In the genomic region with DNA sequence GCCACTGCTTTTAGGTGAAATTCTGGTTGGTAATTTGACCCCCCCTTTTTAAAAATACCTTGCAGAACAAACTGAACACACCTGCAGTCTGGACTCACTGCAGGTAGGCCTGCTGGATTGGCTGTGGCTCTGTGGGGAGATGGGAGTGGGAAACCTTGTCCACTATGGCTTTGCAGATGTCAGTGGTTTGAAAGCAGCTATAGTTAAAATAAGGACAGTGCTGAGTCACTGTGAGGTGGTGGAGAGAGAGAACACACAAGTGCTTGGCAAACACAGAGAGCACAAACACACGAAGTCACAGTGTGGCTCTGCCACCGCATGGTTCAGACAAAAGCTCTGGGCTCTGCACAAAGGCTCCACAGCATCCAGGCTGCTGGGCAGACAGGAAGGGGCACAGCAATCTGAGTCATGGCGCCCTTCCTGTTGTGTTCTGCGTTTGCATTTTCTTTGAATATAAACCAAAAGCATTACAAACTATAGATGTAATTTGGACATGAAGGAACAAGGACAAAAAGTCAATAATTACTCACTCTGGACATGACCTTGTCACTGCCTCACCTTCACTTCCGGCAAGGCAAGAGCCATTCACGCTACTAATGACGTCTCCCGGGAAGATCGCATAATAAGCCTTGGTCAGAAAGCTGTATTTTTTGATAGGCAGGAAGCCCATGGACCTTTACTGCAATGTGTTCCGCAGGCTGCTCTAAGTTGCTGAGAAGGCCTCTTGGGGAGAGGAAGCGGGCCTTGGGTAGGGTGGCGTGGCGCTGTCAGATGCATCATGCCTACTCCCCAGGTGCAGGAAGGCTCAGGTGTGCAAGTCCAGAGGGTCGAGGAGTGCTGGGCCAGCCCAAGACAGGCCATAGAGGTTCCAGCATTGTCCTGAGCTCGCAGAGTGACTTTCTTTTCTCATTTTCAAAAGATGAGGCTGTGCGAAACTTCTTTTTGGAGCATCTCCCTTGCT, we compare ENCODE assay signal across 8 cellular contexts.
A peak's percentile ranks its signal among the peaks of the same experiment; 100 is the strongest.
DNase-seq lines count a peak whose midpoint lies in the region; ATAC-seq and TF ChIP-seq lines count a peak whose summit lies in the region.

No MANE protein-coding gene starts in this region.

- POLR2A ChIA-PET in activated CD8-positive, alpha-beta T cell treated with anti-CD3 and anti-CD28 coated beads, Interleukin-2, amount 10 ng/mL, durations not matched to agents 7 days and 5 days (lab: Charles Lee), result no interaction called here

- CTCF ChIA-PET in activated CD8-positive, alpha-beta T cell treated with anti-CD3 and anti-CD28 coated beads, Interleukin-2, amount 10 ng/mL, durations not matched to agents 7 days and 5 days (lab: Charles Lee), result interaction anchor here (2.1 kb wide), 1 partner anchor 25 kb away, joined by 5 read pairs; no protein-coding TSS in a partner anchor

- H3K27me3 ChIP-seq in Loucy (ENCODE audit: insufficient read depth, low read length, poor library complexity, severe bottlenecking) (no peaks in the 10 kb centered on the region), smooth muscle cell (ENCODE audit: low read depth) (no peaks in the 10 kb centered on the region), gastroesophageal sphincter (peaks cover 31% of the 10 kb centered on the region)

- H3K36me3 Mint-ChIP-seq in activated CD8-positive, alpha-beta T cell treated with anti-CD3 and anti-CD28 coated beads, Interleukin-2, amount 10 ng/mL, durations not matched to agents 7 days and 5 days (ENCODE audit: low read depth), result peaks cover 5% of the 10 kb centered on the region

- WGBS in smooth muscle cell (ENCODE audit: low lambda C conversion rate), result 85% methylated on average over 16 of the region's 16 CpGs
- WGBS in gastroesophageal sphincter (ENCODE audit: low coverage in 1 of 2), 2 donors, result 69 to 80% methylated on average over 6 to 11 of the region's 16 CpGs

- intact Hi-C loops in cardiac septum (cut with DNase I), result loop anchor here (5.0 kb wide), 1 partner anchor 81 kb away; the partner anchor contains the start of gene RASD1

- H3K27ac Mint-ChIP-seq in activated CD8-positive, alpha-beta T cell treated with anti-CD3 and anti-CD28 coated beads, Interleukin-2, amount 10 ng/mL, durations not matched to agents 7 days and 5 days, result peak overlapping the region; percentile 72

- H3K27ac ChIP-seq in smooth muscle cell (ENCODE audit: low read depth) (peak overlapping the region; percentile 63), gastroesophageal sphincter (peak overlapping the region in 1 of 4 donors; percentile 47)

- H4K20me1 ChIP-seq in Loucy (ENCODE audit: insufficient read depth, low read length, poor library complexity, severe bottlenecking), result no peaks in the 10 kb centered on the region
- no peaks in the 10 kb centered on the region for H4K20me1 ChIP-seq in smooth muscle cell (ENCODE audit: low read depth)

- peak overlapping the region; percentile 70 for H2AFZ ChIP-seq in Loucy (ENCODE audit: low read length)
- peak overlapping the region; percentile 31 for H2AFZ ChIP-seq in smooth muscle cell (ENCODE audit: low read depth)

- TF ChIP-seq EP300 in gastroesophageal sphincter (IDR thresholded peaks at IDR 0.05), result no peak

- H3K4me3 ChIP-seq in Loucy (ENCODE audit: low read length, poor library complexity, severe bottlenecking) (no peak overlapping the region), smooth muscle cell (no peak overlapping the region), gastroesophageal sphincter (no peak overlapping the region)

- no peaks in the 10 kb centered on the region for H3K9me3 Mint-ChIP-seq in activated CD8-positive, alpha-beta T cell treated with anti-CD3 and anti-CD28 coated beads, Interleukin-2, amount 10 ng/mL, durations not matched to agents 7 days and 5 days (ENCODE audit: insufficient read depth)

- H3K27me3 Mint-ChIP-seq in activated CD8-positive, alpha-beta T cell treated with anti-CD3 and anti-CD28 coated beads, Interleukin-2, amount 10 ng/mL, durations not matched to agents 7 days and 5 days (ENCODE audit: low read depth), result peaks cover 10% of the 10 kb centered on the region

- H3K4me2 ChIP-seq in Loucy (ENCODE audit: low read depth, low read length, poor library complexity, severe bottlenecking) (peak overlapping the region; percentile 44), smooth muscle cell (no peak overlapping the region)

- TF ChIP-seq POLR2A in gastroesophageal sphincter (IDR thresholded peaks at IDR 0.05), result no peak

- TF ChIP-seq CTCF in AG09319 (IDR thresholded peaks at IDR 0.05; ENCODE audit: low read depth, low read length) (no peak), Loucy (conservative IDR thresholded peaks at IDR 0.05; ENCODE audit: low read length) (no peak), smooth muscle cell (IDR thresholded peaks at IDR 0.05; ENCODE audit: borderline replicate concordance, insufficient read depth, poor library complexity, severe bottlenecking) (no peak), gastroesophageal sphincter (IDR thresholded peaks at IDR 0.05) (no peak)

- peaks cover 55% of the 10 kb centered on the region for H3K4me1 ChIP-seq in Loucy (ENCODE audit: insufficient read depth, low read length, poor library complexity, severe bottlenecking)
- H3K4me1 ChIP-seq in smooth muscle cell (ENCODE audit: low read depth), result no peaks in the 10 kb centered on the region
- H3K4me1 ChIP-seq in gastroesophageal sphincter, result peaks cover 0 to 33% (median 3%) of the 10 kb centered on the region in 3 donors

- DNase-seq in AG09319 (ENCODE audit: extremely low read depth, low read depth), result peak; percentile 34
- DNase-seq in activated CD8-positive, alpha-beta T cell treated with anti-CD3 and anti-CD28 coated beads, Interleukin-2, amount 10 ng/mL, durations not matched to agents 7 days and 5 days, result peak; percentile 45
- peak; percentile 74 for DNase-seq in cardiac septum (ENCODE audit: low spot score)
- no peak for DNase-seq in smooth muscle cell (lab: John Stamatoyannopoulos, UW; ENCODE audit: unreplicated experiment)
- no peak for DNase-seq in NCI-H1105 (lab: John Stamatoyannopoulos, UW)

- peak; percentile 58 for ATAC-seq in activated CD8-positive, alpha-beta T cell treated with anti-CD3 and anti-CD28 coated beads, Interleukin-2, amount 10 ng/mL, durations not matched to agents 7 days and 5 days
- ATAC-seq in HG03460 (IDR thresholded peaks at IDR 0.05; ENCODE audit: unreplicated experiment), result no peak
- ATAC-seq in gastroesophageal sphincter, result no peak

- H3F3A ChIP-seq in Loucy (ENCODE audit: low read depth), result no peaks in the 10 kb centered on the region
- H3F3A ChIP-seq in smooth muscle cell (ENCODE audit: low read depth), result peaks cover 16% of the 10 kb centered on the region

- H3K9ac ChIP-seq in Loucy (ENCODE audit: low read depth, low read length, poor library complexity, severe bottlenecking) (peak overlapping the region; percentile 5), smooth muscle cell (ENCODE audit: low read depth) (no peak overlapping the region)

- H3K9me3 ChIP-seq in Loucy (ENCODE audit: insufficient read depth, low read depth, low read length), result no peaks in the 10 kb centered on the region
- no peaks in the 10 kb centered on the region for H3K9me3 ChIP-seq in smooth muscle cell (replicated peaks; ENCODE audit: low read depth)
- H3K9me3 ChIP-seq in gastroesophageal sphincter, result no peaks in the 10 kb centered on the region

- no peaks in the 10 kb centered on the region for H3K79me2 ChIP-seq in Loucy (ENCODE audit: insufficient read depth, low read length)
- H3K79me2 ChIP-seq in smooth muscle cell (ENCODE audit: low read depth), result no peaks in the 10 kb centered on the region

- H3K36me3 ChIP-seq in Loucy (ENCODE audit: insufficient read depth, low read length) (no peaks in the 10 kb centered on the region), smooth muscle cell (ENCODE audit: low read depth) (no peaks in the 10 kb centered on the region), gastroesophageal sphincter (no peaks in the 10 kb centered on the region)

- peaks cover 36% of the 10 kb centered on the region for H3K4me1 Mint-ChIP-seq in activated CD8-positive, alpha-beta T cell treated with anti-CD3 and anti-CD28 coated beads, Interleukin-2, amount 10 ng/mL, durations not matched to agents 7 days and 5 days (ENCODE audit: low read depth)

- no peak overlapping the region for H3K4me3 Mint-ChIP-seq in activated CD8-positive, alpha-beta T cell treated with anti-CD3 and anti-CD28 coated beads, Interleukin-2, amount 10 ng/mL, durations not matched to agents 7 days and 5 days

- H3K9me2 ChIP-seq in Loucy (replicated peaks; ENCODE audit: low read depth, low read length), result no peaks in the 10 kb centered on the region

Comparison
In these comparisons a context has a peak if more than half of its experiments do, and no peak if none do; other contexts are left out.
1. DNase-seq: peak in AG09319 (single experiment), activated CD8-positive, alpha-beta T cell treated with anti-CD3 and anti-CD28 coated beads, Interleukin-2, amount 10 ng/mL, durations not matched to agents 7 days and 5 days (single experiment) and cardiac septum (single experiment); none in smooth muscle cell (single experiment) and NCI-H1105 (single experiment).